In the genomic region with DNA sequence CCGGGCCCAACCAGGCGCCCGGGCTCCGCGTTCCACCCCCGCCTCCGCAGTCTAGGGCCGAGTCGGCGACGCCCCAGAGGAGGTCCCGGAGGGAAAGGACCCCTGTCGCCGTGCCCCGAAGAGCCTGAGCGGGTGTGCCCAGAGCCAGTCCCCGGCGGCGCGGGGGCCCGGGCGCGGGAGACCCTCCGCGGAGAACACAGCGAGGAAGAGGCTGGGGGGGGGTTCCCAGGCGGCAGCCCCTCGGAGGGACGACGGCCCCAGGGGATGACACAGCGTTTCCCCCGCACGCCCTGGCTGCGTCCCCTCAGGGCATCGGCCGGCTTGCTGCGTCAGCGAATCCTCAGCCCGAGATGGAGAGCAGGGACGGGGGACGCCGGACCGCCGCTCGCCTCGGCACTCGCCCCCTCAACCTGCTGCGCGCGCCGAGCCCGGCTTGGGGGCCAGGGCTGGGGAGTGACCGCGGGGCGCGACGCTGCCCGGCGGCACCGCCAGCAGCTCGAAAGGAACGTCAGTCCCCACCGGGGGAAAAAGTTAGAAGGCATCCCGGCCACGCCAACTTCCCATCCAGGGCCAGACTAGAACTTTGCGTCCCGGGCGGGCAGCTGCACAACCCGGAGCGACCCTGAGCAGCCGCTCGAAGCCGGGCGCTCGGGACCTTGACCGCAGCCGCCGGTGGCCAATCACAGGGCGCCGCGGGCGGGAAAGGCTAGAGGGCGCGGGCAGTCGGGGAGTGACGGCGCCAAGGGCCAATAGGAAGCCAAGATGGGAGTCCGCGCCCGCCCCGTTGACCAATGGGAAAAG, we compare ENCODE assay signal across 8 cellular contexts. TPM values are rescaled to one million over a fixed set of nuclear protein-coding genes. Genes with fewer than 3 reads are reported as not detected.
DNase-seq lines count a peak whose midpoint lies in the region; ATAC-seq and TF ChIP-seq lines count a peak whose summit lies in the region.

No MANE protein-coding gene starts in this region.

- CTCF ChIA-PET in Caco-2 (lab: Charles Lee) = interaction anchor here (0.6 to 0.9 kb wide), 3 partner anchors 106 to 183 kb away, joined by 3 read pairs; no protein-coding TSS in a partner anchor

- H3K27ac Mint-ChIP-seq in Caco-2 (ENCODE audit: unreplicated experiment) = peak overlapping the region; percentile 91
- no peak overlapping the region for H3K27ac Mint-ChIP-seq in endothelial cell (ENCODE audit: unreplicated experiment)
- H3K27ac Mint-ChIP-seq in mesothelial cell of epicardium = peak overlapping the region; percentile 95

- peaks cover 18% of the 10 kb centered on the region for H3K4me1 Mint-ChIP-seq in Caco-2 (ENCODE audit: low read depth, unreplicated experiment)
- H3K4me1 Mint-ChIP-seq in endothelial cell (ENCODE audit: unreplicated experiment) = peaks cover 37% of the 10 kb centered on the region
- peaks cover 29% of the 10 kb centered on the region for H3K4me1 Mint-ChIP-seq in mesothelial cell of epicardium

- no peaks in the 10 kb centered on the region for H3K27me3 Mint-ChIP-seq in Caco-2 (ENCODE audit: insufficient read depth, unreplicated experiment)
- peaks cover 16% of the 10 kb centered on the region for H3K27me3 Mint-ChIP-seq in endothelial cell (ENCODE audit: unreplicated experiment)
- H3K27me3 Mint-ChIP-seq in mesothelial cell of epicardium (ENCODE audit: low read depth) = no peaks in the 10 kb centered on the region

- H3K36me3 ChIP-seq in Caco-2 (ENCODE audit: control insufficient read depth, insufficient read depth, low read length) = no peaks in the 10 kb centered on the region
- H3K36me3 ChIP-seq in NT2/D1 (ENCODE audit: insufficient read depth, insufficient read length, low read length) = peaks cover 41% of the 10 kb centered on the region

- H3K9me3 Mint-ChIP-seq in Caco-2 (ENCODE audit: unreplicated experiment) (no peaks in the 10 kb centered on the region), endothelial cell (ENCODE audit: unreplicated experiment) (no peaks in the 10 kb centered on the region), mesothelial cell of epicardium (no peaks in the 10 kb centered on the region)

- POLR2A ChIA-PET in Caco-2 (lab: Charles Lee) = interaction anchor here (0.8 to 1.1 kb wide), 2 partner anchors 38 to 188 kb away, joined by 3 to 5 read pairs; no protein-coding TSS in a partner anchor

- no peak for TF ChIP-seq CTCF in Caco-2 (IDR thresholded peaks at IDR 0.05; ENCODE audit: insufficient read depth in 1 of 2, low read depth in 1 of 2, low read length in 1 of 2, severe bottlenecking in 1 of 2, unreplicated experiment in 1 of 2)
- TF ChIP-seq CTCF in endothelial cell (IDR thresholded peaks at IDR 0.05; ENCODE audit: unreplicated experiment) = no peak
- no peak for TF ChIP-seq CTCF in mesothelial cell of epicardium (IDR thresholded peaks at IDR 0.05; ENCODE audit: unreplicated experiment)

- intact Hi-C loops in Caco-2 (cut with micrococcal nuclease; ENCODE audit: unreplicated experiment) = loop anchor here (1.0 to 5.0 kb wide), 4 partner anchors 39 to 106 kb away; no protein-coding TSS in a partner anchor

- H3K4me3 Mint-ChIP-seq in Caco-2 (ENCODE audit: unreplicated experiment) (peak overlapping the region; percentile 78), endothelial cell (ENCODE audit: unreplicated experiment) (peak overlapping the region; percentile 96), mesothelial cell of epicardium (peak overlapping the region; percentile 91)

- ATAC-seq in GM21423 (IDR thresholded peaks at IDR 0.05; ENCODE audit: unreplicated experiment) = peak; percentile 90

- H3K27me3 ChIP-seq in Caco-2 (replicated peaks; ENCODE audit: control insufficient read depth, insufficient read depth, low read length) (no peaks in the 10 kb centered on the region), NT2/D1 (ENCODE audit: insufficient read depth, insufficient read length) (peaks cover 2% of the 10 kb centered on the region)

- H3K9ac ChIP-seq in NT2/D1 (ENCODE audit: insufficient read length, low read depth) = peak overlapping the region; percentile 94

- H3K36me3 Mint-ChIP-seq in Caco-2 (ENCODE audit: insufficient read depth, unreplicated experiment) (peaks cover 22% of the 10 kb centered on the region), endothelial cell (ENCODE audit: low read depth, unreplicated experiment) (peaks cover 21% of the 10 kb centered on the region), mesothelial cell of epicardium (peaks cover 3% of the 10 kb centered on the region)

- H3K4me3 ChIP-seq in Caco-2 (ENCODE audit: low read depth, low read length) = peak overlapping the region; percentile 94
- peak overlapping the region; percentile 93 for H3K4me3 ChIP-seq in NT2/D1 (ENCODE audit: insufficient read length, low read depth)

- BruUV-seq in Caco-2 (replicated peaks; lab: Mats Ljungman, UMichigan) = no TSS peak

- DNase-seq in Caco-2 (peak; percentile 97 to 99), HUDEP-2 (lab: John Stamatoyannopoulos, UW; ENCODE audit: unreplicated experiment in 76 of 76) (peak in 74 of 76 experiments; percentile 31 to 97 (median 93)), NT2/D1 (ENCODE audit: low read depth, low spot score) (peak; percentile 90), endothelial cell (ENCODE audit: low spot score) (peak; percentile 99), mesothelial cell of epicardium (ENCODE audit: low spot score in 2 of 2, unreplicated experiment in 2 of 2) (peak; percentile 98 to 99)
- peak; percentile 85 for DNase-seq in activated CD8-positive, alpha-beta memory T cell treated with anti-CD3 and anti-CD28 coated beads, Interleukin-2, amount 50 U/mL, for 24 hours (ENCODE audit: extremely low read depth)
- DNase-seq in stimulated activated CD8-positive, alpha-beta memory T cell treated with anti-CD3 and anti-CD28 coated beads, Interleukin-15, amount 100 ng/mL, for 24 hours (ENCODE audit: low read depth) = peak; percentile 92

- H3K4me1 ChIP-seq in Caco-2 = 0 out of 2 replicates have a peak, but pooled peaks cover 6% of the 10 kb centered on the region
- peaks cover 3% of the 10 kb centered on the region for H3K4me1 ChIP-seq in NT2/D1 (ENCODE audit: insufficient read depth, insufficient read length)

- H3K9me3 ChIP-seq in Caco-2 (no peaks in the 10 kb centered on the region), NT2/D1 (ENCODE audit: insufficient read depth, low read length) (no peaks in the 10 kb centered on the region)

RNA-seq across cellular contexts. Expression of a gene that starts 0.7 kb away (rescaled TPM):
- total RNA-seq in Caco-2 (2022) = 26.8 and 31.3 TPM in 2 replicates
- total RNA-seq in endothelial cell (ENCODE audit: unreplicated experiment) = 29.8 TPM
- 18.8 to 20.2 TPM (median 18.9 TPM) in 3 replicates for total RNA-seq in mesothelial cell of epicardium

RNA-seq across cellular contexts. Expression of a gene that starts 41.9 kb away (rescaled TPM):
- total RNA-seq in Caco-2 (2022) (17.3 and 17.4 TPM in 2 replicates), endothelial cell (ENCODE audit: unreplicated experiment) (27.8 TPM), mesothelial cell of epicardium (23.3 to 25.4 TPM (median 25.1 TPM) in 3 replicates)

Comparison
In these comparisons a context has a peak if more than half of its experiments do, and no peak if none do; other contexts are left out.
1. Peak in every context shown above with its lines: DNase-seq, ATAC-seq and H3K4me3 ChIP-seq.